ENCODE assay signal across 8 cellular contexts in the genomic region with DNA sequence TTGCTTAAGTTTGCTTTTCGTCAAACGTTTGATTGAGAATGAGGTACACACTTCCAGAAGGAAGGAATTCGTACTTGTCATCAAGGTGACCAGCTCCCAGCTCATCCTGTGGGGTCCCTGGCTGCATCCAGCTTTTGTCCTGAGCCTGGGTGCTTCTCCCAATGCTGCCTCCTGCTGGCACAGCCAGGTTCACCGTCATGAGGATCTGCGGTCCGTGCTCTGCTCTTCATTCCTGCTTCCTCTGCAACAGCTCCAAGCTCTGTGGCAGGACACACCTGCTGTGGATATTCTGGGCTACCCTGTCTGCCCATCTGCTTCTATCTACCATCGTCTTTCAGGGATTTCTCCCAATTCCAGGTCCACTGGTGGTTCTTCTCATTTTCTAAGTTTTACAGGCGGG. TPM values are rescaled to one million over a fixed set of nuclear protein-coding genes. Genes with fewer than 3 reads are reported as not detected.
A peak's percentile ranks its signal among the peaks of the same experiment; 100 is the strongest.
DNase-seq lines count a peak whose midpoint lies in the region; ATAC-seq, FAIRE-seq and TF ChIP-seq lines count a peak whose summit lies in the region.

No MANE protein-coding gene starts in this region.

- H3K27me3 ChIP-seq in small intestine (ENCODE audit: control insufficient read depth in 2 of 2, insufficient read depth in 2 of 2, low read length in 2 of 2) = peaks cover 0 to 8% of the 10 kb centered on the region in 2 donors

- H3K27me3 Mint-ChIP-seq in activated naive CD8-positive, alpha-beta T cell treated with anti-CD3 and anti-CD28 coated beads, Interleukin-2, amount 50 U/mL, for 24 hours = peaks cover 19% of the 10 kb centered on the region
- peaks cover 42% of the 10 kb centered on the region for H3K27me3 Mint-ChIP-seq in activated naive CD8-positive, alpha-beta T cell treated with anti-CD3 and anti-CD28 coated beads for 36 hours

- H3K4me3 Mint-ChIP-seq in activated naive CD8-positive, alpha-beta T cell treated with anti-CD3 and anti-CD28 coated beads, Interleukin-2, amount 50 U/mL, for 24 hours = no peak overlapping the region
- H3K4me3 Mint-ChIP-seq in activated naive CD8-positive, alpha-beta T cell treated with anti-CD3 and anti-CD28 coated beads for 36 hours = no peak overlapping the region

- no peaks in the 10 kb centered on the region for H3K4me1 ChIP-seq in small intestine (ENCODE audit: control insufficient read depth in 2 of 2, insufficient read depth in 1 of 2, low read depth in 1 of 2, low read length in 1 of 2)

- no peaks in the 10 kb centered on the region for H3K9me3 ChIP-seq in small intestine (ENCODE audit: control insufficient read depth, low read depth)

- no peaks in the 10 kb centered on the region for H3K36me3 Mint-ChIP-seq in activated naive CD8-positive, alpha-beta T cell treated with anti-CD3 and anti-CD28 coated beads, Interleukin-2, amount 50 U/mL, for 24 hours (ENCODE audit: low read depth)
- H3K36me3 Mint-ChIP-seq in activated naive CD8-positive, alpha-beta T cell treated with anti-CD3 and anti-CD28 coated beads for 36 hours = no peaks in the 10 kb centered on the region

- H3K27ac Mint-ChIP-seq in activated naive CD8-positive, alpha-beta T cell treated with anti-CD3 and anti-CD28 coated beads, Interleukin-2, amount 50 U/mL, for 24 hours = no peak overlapping the region
- no peak overlapping the region for H3K27ac Mint-ChIP-seq in activated naive CD8-positive, alpha-beta T cell treated with anti-CD3 and anti-CD28 coated beads for 36 hours

- FAIRE-seq in small intestine (lab: Jason Lieb, UNC) = no peak

- DNase-seq in activated naive CD8-positive, alpha-beta T cell treated with anti-CD3 and anti-CD28 coated beads, Interleukin-2, amount 50 U/mL, for 24 hours = peak; percentile 12
- DNase-seq in activated naive CD8-positive, alpha-beta T cell treated with anti-CD3 and anti-CD28 coated beads for 36 hours = no peak
- peak; percentile 22 for DNase-seq in NB4 (ENCODE audit: low read depth)
- peak; percentile 37 for DNase-seq in epithelial cell of esophagus (ENCODE audit: low read depth)
- peak; percentile 10 for DNase-seq in small intestine
- DNase-seq in NCI-H1092 treated with DMSO at 0.1 percent for 48 hours (lab: John Stamatoyannopoulos, UW) = no peak

- peaks cover 10% of the 10 kb centered on the region for H3K9me3 Mint-ChIP-seq in activated naive CD8-positive, alpha-beta T cell treated with anti-CD3 and anti-CD28 coated beads, Interleukin-2, amount 50 U/mL, for 24 hours
- H3K9me3 Mint-ChIP-seq in activated naive CD8-positive, alpha-beta T cell treated with anti-CD3 and anti-CD28 coated beads for 36 hours = no peaks in the 10 kb centered on the region

- WGBS in small intestine, 3 donors = 30 to 37% (median 36%) methylated on average over 8 of the region's 8 CpGs

- no peak overlapping the region for H3K27ac ChIP-seq in small intestine (ENCODE audit: low read depth in 1 of 2, low read length in 1 of 2)

- TF ChIP-seq CTCF in NB4 (IDR thresholded peaks at IDR 0.05; ENCODE audit: low read depth, low read length) = peak; percentile 49
- TF ChIP-seq CTCF in epithelial cell of esophagus (IDR thresholded peaks at IDR 0.05; ENCODE audit: insufficient read depth, low read depth, low read length, missing control alignments) = peak; percentile 28

- H3K4me3 ChIP-seq in NB4 (ENCODE audit: low read depth, low read length) (no peak overlapping the region), epithelial cell of esophagus (ENCODE audit: low read length) (no peak overlapping the region), small intestine (ENCODE audit: low read depth in 1 of 2, low read length in 2 of 2) (no peak overlapping the region)

- H3K4me1 Mint-ChIP-seq in activated naive CD8-positive, alpha-beta T cell treated with anti-CD3 and anti-CD28 coated beads, Interleukin-2, amount 50 U/mL, for 24 hours = no peaks in the 10 kb centered on the region
- no peaks in the 10 kb centered on the region for H3K4me1 Mint-ChIP-seq in activated naive CD8-positive, alpha-beta T cell treated with anti-CD3 and anti-CD28 coated beads for 36 hours

- no peak for TF ChIP-seq POLR2A in NB4 (IDR thresholded peaks at IDR 0.05; ENCODE audit: extremely low read depth, insufficient read length)

- no peaks in the 10 kb centered on the region for H3K36me3 ChIP-seq in small intestine (ENCODE audit: control insufficient read depth in 2 of 2, insufficient read depth in 2 of 2, low read length in 2 of 2)

- ATAC-seq in activated naive CD8-positive, alpha-beta T cell treated with anti-CD3 and anti-CD28 coated beads, Interleukin-2, amount 50 U/mL, for 24 hours = no peak
- ATAC-seq in GM18861 (IDR thresholded peaks at IDR 0.05; ENCODE audit: unreplicated experiment) = no peak
- no peak for ATAC-seq in HG03280 (IDR thresholded peaks at IDR 0.05; ENCODE audit: unreplicated experiment)

RNA-seq across cellular contexts. Expression of a gene that starts 13.3 kb away (rescaled TPM):
- not detected for total RNA-seq in activated naive CD8-positive, alpha-beta T cell treated with anti-CD3 and anti-CD28 coated beads for 36 hours
- under 1 TPM in 2 of 3 donors, not detected in 1; 0.27 to 0.45 TPM for polyA plus RNA-seq in small intestine

RNA-seq across cellular contexts. Expression of a gene that starts 57.0 kb away (rescaled TPM):
- 10 to 100 TPM; 57.1 to 59.1 TPM for total RNA-seq in activated naive CD8-positive, alpha-beta T cell treated with anti-CD3 and anti-CD28 coated beads for 36 hours
- polyA plus RNA-seq in small intestine = 10 to 100 TPM; 37.6 to 43.8 (median 42.3) TPM

Comparison
In these comparisons a context has a peak if more than half of its experiments do, and no peak if none do; other contexts are left out.
1. DNase-seq: peak in activated naive CD8-positive, alpha-beta T cell treated with anti-CD3 and anti-CD28 coated beads, Interleukin-2, amount 50 U/mL, for 24 hours (single experiment), NB4 (single experiment), epithelial cell of esophagus (single experiment) and small intestine (single experiment); none in activated naive CD8-positive, alpha-beta T cell treated with anti-CD3 and anti-CD28 coated beads for 36 hours (single experiment) and NCI-H1092 treated with DMSO at 0.1 percent for 48 hours (single experiment).